In genomic region chr5:7794301-7794700, GRCh38 we compare ENCODE assay signal across 16 cellular contexts. TPM values are rescaled to one million over a fixed set of nuclear protein-coding genes. Genes with fewer than 3 reads are reported as not detected.
DNase-seq lines count a peak whose midpoint lies in the region; ATAC-seq lines count a peak whose summit lies in the region.
"Had no signal": no experiment of that assay in that cellular context is flagged by ENCODE, and none has a peak within 500 bp of the region (broad histone marks: within the 10 kb centered on the region; RNA-seq: fewer than 3 reads in every experiment).

No MANE protein-coding gene starts in this region.

- peak; percentile 86 for ATAC-seq in GM19023 (IDR thresholded peaks at IDR 0.05; ENCODE audit: unreplicated experiment)
- ATAC-seq in HG02588 (IDR thresholded peaks at IDR 0.05; ENCODE audit: unreplicated experiment) = peak; percentile 87
- ATAC-seq in HG03442 (IDR thresholded peaks at IDR 0.05; ENCODE audit: unreplicated experiment) = peak; percentile 94
- ATAC-seq in naive thymus-derived CD4-positive, alpha-beta T cell = no peak

- H3K4me1 Mint-ChIP-seq in naive thymus-derived CD4-positive, alpha-beta T cell = no peaks in the 10 kb centered on the region
- H3K4me1 Mint-ChIP-seq in activated T-helper 1 cell treated with anti-CD3 and anti-CD28 coated beads, Interleukin-12 subunit alpha, Interleukin-12 subunit beta, Interleukin-2, Interleukin-4 antibody, amounts not matched to agents 30 ng/mL and 10 ng/mL and 1 ng/mL, durations not matched to agents 14 hours and 24 hours and 36 hours (ENCODE audit: low read depth) = no peaks in the 10 kb centered on the region
- H3K4me1 Mint-ChIP-seq: activated B cell treated with CpG ODN at 0.5 μM for 24 hours; activated naive CD8-positive, alpha-beta T cell treated with anti-CD3 and anti-CD28 coated beads for 36 hours had no signal

- CTCF ChIA-PET in naive thymus-derived CD4-positive, alpha-beta T cell (lab: Charles Lee) = no interaction called here

- no peaks in the 10 kb centered on the region for H3K36me3 ChIP-seq in naive thymus-derived CD4-positive, alpha-beta T cell (ENCODE audit: control insufficient read depth in 2 of 3, insufficient read depth in 3 of 3, low read length in 3 of 3)

- H3K4me3 Mint-ChIP-seq in naive thymus-derived CD4-positive, alpha-beta T cell = no peak overlapping the region
- H3K4me3 Mint-ChIP-seq in activated T-helper 1 cell treated with anti-CD3 and anti-CD28 coated beads, Interleukin-12 subunit alpha, Interleukin-12 subunit beta, Interleukin-2, Interleukin-4 antibody, amounts not matched to agents 30 ng/mL and 10 ng/mL and 1 ng/mL, durations not matched to agents 14 hours and 24 hours and 36 hours = no peak overlapping the region
- H3K4me3 Mint-ChIP-seq: activated B cell treated with CpG ODN at 0.5 μM for 24 hours; activated naive CD8-positive, alpha-beta T cell treated with anti-CD3 and anti-CD28 coated beads for 36 hours had no signal

- no peak overlapping the region for H3K27ac Mint-ChIP-seq in naive thymus-derived CD4-positive, alpha-beta T cell
- H3K27ac Mint-ChIP-seq in activated T-helper 1 cell treated with anti-CD3 and anti-CD28 coated beads, Interleukin-12 subunit alpha, Interleukin-12 subunit beta, Interleukin-2, Interleukin-4 antibody, amounts not matched to agents 30 ng/mL and 10 ng/mL and 1 ng/mL, durations not matched to agents 14 hours and 24 hours and 36 hours = no peak overlapping the region
- H3K27ac Mint-ChIP-seq: activated B cell treated with CpG ODN at 0.5 μM for 24 hours; activated naive CD8-positive, alpha-beta T cell treated with anti-CD3 and anti-CD28 coated beads for 36 hours had no signal

- H3K27ac ChIP-seq in naive thymus-derived CD4-positive, alpha-beta T cell (ENCODE audit: low read depth, low read length) = no peak overlapping the region

- DNase-seq in nucleus accumbens (lab: John Stamatoyannopoulos, UW) (peak in 32 of 56 donors; percentile 8 to 83 (median 40)), DMS79 treated with DMSO at 0.1 percent for 48 hours (lab: John Stamatoyannopoulos, UW) (no peak), NCI-H1048 (lab: John Stamatoyannopoulos, UW) (no peak)
- no peak for DNase-seq in naive thymus-derived CD4-positive, alpha-beta T cell
- no peak for DNase-seq in activated T-helper 1 cell treated with anti-CD3 and anti-CD28 coated beads, Interleukin-12 subunit alpha, Interleukin-12 subunit beta, Interleukin-2, Interleukin-4 antibody, amounts not matched to agents 30 ng/mL and 10 ng/mL and 1 ng/mL, durations not matched to agents 14 hours and 24 hours and 36 hours (ENCODE audit: low spot score)
- DNase-seq: activated B cell treated with CpG ODN at 0.5 μM for 24 hours; activated naive CD8-positive, alpha-beta T cell treated with anti-CD3 and anti-CD28 coated beads for 36 hours; DMS153; NCI-H1417 treated with DMSO at 0.1 percent for 48 hours had no signal

- peaks cover 0 to 4% (median 0%) of the 10 kb centered on the region in 5 donors for H3K36me3 Mint-ChIP-seq in naive thymus-derived CD4-positive, alpha-beta T cell
- no peaks in the 10 kb centered on the region for H3K36me3 Mint-ChIP-seq in activated T-helper 1 cell treated with anti-CD3 and anti-CD28 coated beads, Interleukin-12 subunit alpha, Interleukin-12 subunit beta, Interleukin-2, Interleukin-4 antibody, amounts not matched to agents 30 ng/mL and 10 ng/mL and 1 ng/mL, durations not matched to agents 14 hours and 24 hours and 36 hours (ENCODE audit: low read depth)
- H3K36me3 Mint-ChIP-seq: activated naive CD8-positive, alpha-beta T cell treated with anti-CD3 and anti-CD28 coated beads for 36 hours had no signal

- H3K9me3 Mint-ChIP-seq in naive thymus-derived CD4-positive, alpha-beta T cell = no peaks in the 10 kb centered on the region
- no peaks in the 10 kb centered on the region for H3K9me3 Mint-ChIP-seq in activated T-helper 1 cell treated with anti-CD3 and anti-CD28 coated beads, Interleukin-12 subunit alpha, Interleukin-12 subunit beta, Interleukin-2, Interleukin-4 antibody, amounts not matched to agents 30 ng/mL and 10 ng/mL and 1 ng/mL, durations not matched to agents 14 hours and 24 hours and 36 hours
- H3K9me3 Mint-ChIP-seq: activated B cell treated with CpG ODN at 0.5 μM for 24 hours; activated naive CD8-positive, alpha-beta T cell treated with anti-CD3 and anti-CD28 coated beads for 36 hours had no signal

- no peaks in the 10 kb centered on the region for H3K9me3 ChIP-seq in naive thymus-derived CD4-positive, alpha-beta T cell (ENCODE audit: control insufficient read depth in 2 of 3, low read length in 3 of 3)

- intact Hi-C loops in naive thymus-derived CD4-positive, alpha-beta T cell (cut with micrococcal nuclease) = no loop called here
- intact Hi-C loops in activated T-helper 1 cell treated with anti-CD3 and anti-CD28 coated beads, Interleukin-12 subunit alpha, Interleukin-12 subunit beta, Interleukin-2, Interleukin-4 antibody, amounts not matched to agents 30 ng/mL and 10 ng/mL and 1 ng/mL, durations not matched to agents 14 hours and 24 hours and 36 hours (cut with micrococcal nuclease) = no loop called here

- H3K4me3 ChIP-seq in naive thymus-derived CD4-positive, alpha-beta T cell (ENCODE audit: low read length) = no peak overlapping the region

- POLR2A ChIA-PET in naive thymus-derived CD4-positive, alpha-beta T cell (lab: Charles Lee) = no interaction called here

- H3K27me3 ChIP-seq in naive thymus-derived CD4-positive, alpha-beta T cell (ENCODE audit: control insufficient read depth in 2 of 2, insufficient read depth in 2 of 2, low read length in 2 of 2) = no peaks in the 10 kb centered on the region

- no peaks in the 10 kb centered on the region for H3K4me1 ChIP-seq in naive thymus-derived CD4-positive, alpha-beta T cell (ENCODE audit: control insufficient read depth in 2 of 2, insufficient read depth in 2 of 2, low read length in 2 of 2)

- peaks cover 3 to 36% (median 13%) of the 10 kb centered on the region in 5 donors for H3K27me3 Mint-ChIP-seq in naive thymus-derived CD4-positive, alpha-beta T cell
- H3K27me3 Mint-ChIP-seq in activated T-helper 1 cell treated with anti-CD3 and anti-CD28 coated beads, Interleukin-12 subunit alpha, Interleukin-12 subunit beta, Interleukin-2, Interleukin-4 antibody, amounts not matched to agents 30 ng/mL and 10 ng/mL and 1 ng/mL, durations not matched to agents 14 hours and 24 hours and 36 hours (ENCODE audit: insufficient read depth) = no peaks in the 10 kb centered on the region

RNA-seq across cellular contexts. Expression of gene CFAP90, which starts 56.6 kb away (rescaled TPM):
- total RNA-seq in naive thymus-derived CD4-positive, alpha-beta T cell = not detected
- under 1 TPM in 1 of 2 donors, not detected in 1; 0.07 TPM for polyA plus RNA-seq in naive thymus-derived CD4-positive, alpha-beta T cell
- not detected in 2 replicates for total RNA-seq in activated T-helper 1 cell treated with anti-CD3 and anti-CD28 coated beads, Interleukin-12 subunit alpha, Interleukin-12 subunit beta, Interleukin-2, Interleukin-4 antibody, amounts not matched to agents 30 ng/mL and 10 ng/mL and 1 ng/mL, durations not matched to agents 14 hours and 24 hours and 36 hours
- total RNA-seq: activated B cell treated with CpG ODN at 0.5 μM for 24 hours; activated naive CD8-positive, alpha-beta T cell treated with anti-CD3 and anti-CD28 coated beads for 36 hours; epithelial cell of proximal tubule; kidney epithelial cell; pulmonary artery endothelial cell; RPMI7951 had no signal

Comparison
In these comparisons a context has a peak if more than half of its experiments do, and no peak if none do; other contexts are left out.
1. DNase-seq: peak in nucleus accumbens (32 of 56); none in DMS79 treated with DMSO at 0.1 percent for 48 hours (single experiment), naive thymus-derived CD4-positive, alpha-beta T cell (0 of 9), NCI-H1048 (single experiment) and activated T-helper 1 cell treated with anti-CD3 and anti-CD28 coated beads, Interleukin-12 subunit alpha, Interleukin-12 subunit beta, Interleukin-2, Interleukin-4 antibody, amounts not matched to agents 30 ng/mL and 10 ng/mL and 1 ng/mL, durations not matched to agents 14 hours and 24 hours and 36 hours (single experiment).